Comparison of ENCODE assay signal across 8 cellular contexts in genomic region chr9:97564291-97565175, GRCh38.
DNase-seq lines count a peak whose midpoint lies in the region; ATAC-seq, FAIRE-seq and TF ChIP-seq lines count a peak whose summit lies in the region.

No MANE protein-coding gene starts in this region.

- no peak for TF ChIP-seq POLR2A in H54 (IDR thresholded peaks at IDR 0.05; ENCODE audit: low read depth, low read length)

- DNase-seq in H54 (ENCODE audit: insufficient read length, low spot score): peak; percentile 95
- peak; percentile 3 for DNase-seq in T1000 (lab: John Stamatoyannopoulos, UW)
- peak; percentile 73 for DNase-seq in foreskin melanocyte
- peak; percentile 65 for DNase-seq in sciatic nerve (ENCODE audit: low spot score)
- DNase-seq in SHP77 treated with DMSO at 0.1 percent for 48 hours (lab: John Stamatoyannopoulos, UW): no peak
- no peak for DNase-seq in activated gamma-delta T cell (lab: John Stamatoyannopoulos, UW)
- DNase-seq in OCI-M2 (lab: John Stamatoyannopoulos, UW; ENCODE audit: unreplicated experiment): no peak

- ATAC-seq in sciatic nerve (peak; percentile 75), GM18907 (IDR thresholded peaks at IDR 0.05; ENCODE audit: unreplicated experiment) (no peak)

- intact Hi-C loops in sciatic nerve (cut with DNase I): no loop called here

- FAIRE-seq in H54 (lab: Jason Lieb, UNC): peak; percentile 93

Comparison
In these comparisons a context has a peak if more than half of its experiments do, and no peak if none do; other contexts are left out.
1. DNase-seq: peak in H54 (single experiment), T1000 (single experiment), foreskin melanocyte (single experiment) and sciatic nerve (single experiment); none in SHP77 treated with DMSO at 0.1 percent for 48 hours (single experiment), activated gamma-delta T cell (single experiment) and OCI-M2 (single experiment).